ENCODE assay signal across 12 cellular contexts in genomic region chrX:120308558-120308957, GRCh38. TPM values are rescaled to one million over a fixed set of nuclear protein-coding genes. Genes with fewer than 3 reads are reported as not detected.
DNase-seq lines count a peak whose midpoint lies in the region; ATAC-seq and TF ChIP-seq lines count a peak whose summit lies in the region.
"Had no signal": no experiment of that assay in that cellular context is flagged by ENCODE, and none has a peak within 500 bp of the region (broad histone marks: within the 10 kb centered on the region; RNA-seq: fewer than 3 reads in every experiment).

No MANE protein-coding gene starts in this region.

- WGBS in hepatocyte (ENCODE audit: low lambda C conversion rate, missing lambda C conversion rate): 46% methylated on average over 11 of the region's 12 CpGs

- H3K27me3 ChIP-seq in NT2/D1 (ENCODE audit: insufficient read depth, insufficient read length) (peaks cover 29% of the 10 kb centered on the region), hepatocyte (peaks cover 21% of the 10 kb centered on the region)

- no peaks in the 10 kb centered on the region for H4K20me1 ChIP-seq in hepatocyte (ENCODE audit: insufficient read depth, poor library complexity, severe bottlenecking)
- H4K20me1 ChIP-seq: BLaER1 had no signal

- H3K36me3 ChIP-seq in NT2/D1 (ENCODE audit: insufficient read depth, insufficient read length, low read length) (no peaks in the 10 kb centered on the region), hepatocyte (replicated peaks; ENCODE audit: insufficient read depth, low read depth) (no peaks in the 10 kb centered on the region)
- H3K36me3 ChIP-seq: BLaER1 had no signal

- peak overlapping the region; percentile 51 for H3K4me3 ChIP-seq in NT2/D1 (ENCODE audit: insufficient read length, low read depth)
- H3K4me3 ChIP-seq in hepatocyte: no peak overlapping the region
- H3K4me3 ChIP-seq: GM23248 had no signal

- no peaks in the 10 kb centered on the region for H3K9me2 ChIP-seq in hepatocyte (replicated peaks; ENCODE audit: insufficient read depth)

- peaks cover 43% of the 10 kb centered on the region for H3K27me3 Mint-ChIP-seq in activated naive CD8-positive, alpha-beta T cell treated with anti-CD3 and anti-CD28 coated beads, Interleukin-2, amount 10 ng/mL, durations not matched to agents 7 days and 5 days
- H3K27me3 Mint-ChIP-seq in activated naive CD8-positive, alpha-beta T cell treated with anti-CD3 and anti-CD28 coated beads, Interleukin-2, amount 50 U/mL, for 24 hours: peaks cover 22% of the 10 kb centered on the region
- peaks cover 17 to 36% of the 10 kb centered on the region in 2 donors for H3K27me3 Mint-ChIP-seq in stimulated activated naive B cell treated with anti-CD40 and anti-IgM and Interleukin-4, amounts not matched to agents 10 μg/mL and 1 μg/mL and 100 μg/mL, for 72 hours

- H3K79me2 ChIP-seq in hepatocyte: no peaks in the 10 kb centered on the region

- H3K4me1 ChIP-seq in NT2/D1 (ENCODE audit: insufficient read depth, insufficient read length) (no peaks in the 10 kb centered on the region), hepatocyte (ENCODE audit: insufficient read depth) (no peaks in the 10 kb centered on the region)

- H2AFZ ChIP-seq in hepatocyte: no peak overlapping the region
- H2AFZ ChIP-seq: GM23248 had no signal

- H3K36me3 Mint-ChIP-seq in activated naive CD8-positive, alpha-beta T cell treated with anti-CD3 and anti-CD28 coated beads, Interleukin-2, amount 10 ng/mL, durations not matched to agents 7 days and 5 days: no peaks in the 10 kb centered on the region
- H3K36me3 Mint-ChIP-seq in activated naive CD8-positive, alpha-beta T cell treated with anti-CD3 and anti-CD28 coated beads, Interleukin-2, amount 50 U/mL, for 24 hours (ENCODE audit: low read depth): no peaks in the 10 kb centered on the region
- H3K36me3 Mint-ChIP-seq in stimulated activated naive B cell treated with anti-CD40 and anti-IgM and Interleukin-4, amounts not matched to agents 10 μg/mL and 1 μg/mL and 100 μg/mL, for 72 hours: peaks cover 1 to 5% of the 10 kb centered on the region in 2 donors

- no peak overlapping the region for H3K27ac Mint-ChIP-seq in activated naive CD8-positive, alpha-beta T cell treated with anti-CD3 and anti-CD28 coated beads, Interleukin-2, amount 10 ng/mL, durations not matched to agents 7 days and 5 days
- no peak overlapping the region for H3K27ac Mint-ChIP-seq in activated naive CD8-positive, alpha-beta T cell treated with anti-CD3 and anti-CD28 coated beads, Interleukin-2, amount 50 U/mL, for 24 hours
- no peak overlapping the region for H3K27ac Mint-ChIP-seq in stimulated activated naive B cell treated with anti-CD40 and anti-IgM and Interleukin-4, amounts not matched to agents 10 μg/mL and 1 μg/mL and 100 μg/mL, for 72 hours

- H3K9ac ChIP-seq in NT2/D1 (ENCODE audit: insufficient read length, low read depth): peak overlapping the region; percentile 74
- H3K9ac ChIP-seq: BLaER1, GM23248 had no signal

- DNase-seq in activated naive CD8-positive, alpha-beta T cell treated with anti-CD3 and anti-CD28 coated beads, Interleukin-2, amount 10 ng/mL, durations not matched to agents 7 days and 5 days: no peak
- no peak for DNase-seq in activated naive CD8-positive, alpha-beta T cell treated with anti-CD3 and anti-CD28 coated beads, Interleukin-2, amount 50 U/mL, for 24 hours
- DNase-seq in NT2/D1 (ENCODE audit: low read depth, low spot score) (peak; percentile 75), hepatocyte (ENCODE audit: low spot score) (peak; percentile 23), GDM1 (lab: John Stamatoyannopoulos, UW) (no peak)
- DNase-seq in stimulated activated naive B cell treated with anti-CD40 and anti-IgM and Interleukin-4, amounts not matched to agents 10 μg/mL and 1 μg/mL and 100 μg/mL, for 72 hours: no peak
- DNase-seq: activated gamma-delta T cell treated with Interleukin-2 at 50 U/mL for 16 hours, posterior cingulate gyrus had no signal

- POLR2A ChIA-PET in activated naive CD8-positive, alpha-beta T cell treated with anti-CD3 and anti-CD28 coated beads, Interleukin-2, amount 10 ng/mL, durations not matched to agents 7 days and 5 days (lab: Charles Lee): interaction anchor here (1.5 kb wide), 1 partner anchor 58 kb away, joined by 6 read pairs; the partner anchor contains the start of gene ZBTB33

- no peak for TF ChIP-seq CTCF in hepatocyte (IDR thresholded peaks at IDR 0.05; ENCODE audit: poor library complexity)

- no peaks in the 10 kb centered on the region for H3K9me3 ChIP-seq in NT2/D1 (ENCODE audit: insufficient read depth, low read length)
- no peaks in the 10 kb centered on the region for H3K9me3 ChIP-seq in hepatocyte (ENCODE audit: low read depth)

- no peaks in the 10 kb centered on the region for H3K9me3 Mint-ChIP-seq in activated naive CD8-positive, alpha-beta T cell treated with anti-CD3 and anti-CD28 coated beads, Interleukin-2, amount 10 ng/mL, durations not matched to agents 7 days and 5 days
- H3K9me3 Mint-ChIP-seq in activated naive CD8-positive, alpha-beta T cell treated with anti-CD3 and anti-CD28 coated beads, Interleukin-2, amount 50 U/mL, for 24 hours: no peaks in the 10 kb centered on the region
- peaks cover 0 to 4% of the 10 kb centered on the region in 2 donors for H3K9me3 Mint-ChIP-seq in stimulated activated naive B cell treated with anti-CD40 and anti-IgM and Interleukin-4, amounts not matched to agents 10 μg/mL and 1 μg/mL and 100 μg/mL, for 72 hours

- H3K4me3 Mint-ChIP-seq in activated naive CD8-positive, alpha-beta T cell treated with anti-CD3 and anti-CD28 coated beads, Interleukin-2, amount 10 ng/mL, durations not matched to agents 7 days and 5 days: peak overlapping the region; percentile 87
- no peak overlapping the region for H3K4me3 Mint-ChIP-seq in activated naive CD8-positive, alpha-beta T cell treated with anti-CD3 and anti-CD28 coated beads, Interleukin-2, amount 50 U/mL, for 24 hours
- H3K4me3 Mint-ChIP-seq in stimulated activated naive B cell treated with anti-CD40 and anti-IgM and Interleukin-4, amounts not matched to agents 10 μg/mL and 1 μg/mL and 100 μg/mL, for 72 hours: peak overlapping the region; percentile 83

- H3K4me2 ChIP-seq in hepatocyte: peak overlapping the region; percentile 87

- peaks cover 16% of the 10 kb centered on the region for H3K4me1 Mint-ChIP-seq in activated naive CD8-positive, alpha-beta T cell treated with anti-CD3 and anti-CD28 coated beads, Interleukin-2, amount 10 ng/mL, durations not matched to agents 7 days and 5 days
- peaks cover 19% of the 10 kb centered on the region for H3K4me1 Mint-ChIP-seq in activated naive CD8-positive, alpha-beta T cell treated with anti-CD3 and anti-CD28 coated beads, Interleukin-2, amount 50 U/mL, for 24 hours
- peaks cover 3 to 31% of the 10 kb centered on the region in 2 donors for H3K4me1 Mint-ChIP-seq in stimulated activated naive B cell treated with anti-CD40 and anti-IgM and Interleukin-4, amounts not matched to agents 10 μg/mL and 1 μg/mL and 100 μg/mL, for 72 hours

- ATAC-seq in activated naive CD8-positive, alpha-beta T cell treated with anti-CD3 and anti-CD28 coated beads, Interleukin-2, amount 10 ng/mL, durations not matched to agents 7 days and 5 days (ENCODE audit: low read depth): no peak
- ATAC-seq in activated naive CD8-positive, alpha-beta T cell treated with anti-CD3 and anti-CD28 coated beads, Interleukin-2, amount 50 U/mL, for 24 hours: no peak
- ATAC-seq in stimulated activated naive B cell treated with anti-CD40 and anti-IgM and Interleukin-4, amounts not matched to agents 10 μg/mL and 1 μg/mL and 100 μg/mL, for 72 hours (replicated peaks): peak in 1 of 2 donors; percentile 15
- ATAC-seq in HG02884 (IDR thresholded peaks at IDR 0.05; ENCODE audit: unreplicated experiment) (no peak), GM19351 (IDR thresholded peaks at IDR 0.05; ENCODE audit: unreplicated experiment) (no peak)

- no peak overlapping the region for H3K27ac ChIP-seq in hepatocyte
- H3K27ac ChIP-seq: BLaER1, GM23248 had no signal

RNA-seq across cellular contexts. Expression of gene TMEM255A, which starts 2.7 kb away (rescaled TPM):
- under 1 TPM; 0.14 to 0.34 TPM for total RNA-seq in activated naive CD8-positive, alpha-beta T cell treated with anti-CD3 and anti-CD28 coated beads, Interleukin-2, amount 10 ng/mL, durations not matched to agents 7 days and 5 days
- 0.44 and 0.77 TPM in 2 replicates for total RNA-seq in hepatocyte
- 0.68 and 2.2 TPM in 2 replicates for polyA plus RNA-seq in hepatocyte
- total RNA-seq: GM23248 had no signal
- polyA plus RNA-seq: GM23248 had no signal

RNA-seq across cellular contexts. Expression of gene ATP1B4, which starts 53.3 kb away (rescaled TPM):
- total RNA-seq in activated naive CD8-positive, alpha-beta T cell treated with anti-CD3 and anti-CD28 coated beads, Interleukin-2, amount 10 ng/mL, durations not matched to agents 7 days and 5 days: not detected
- total RNA-seq in hepatocyte: not detected in 2 replicates
- polyA plus RNA-seq in hepatocyte: not detected in 2 replicates
- total RNA-seq: GM23248 had no signal
- polyA plus RNA-seq: GM23248 had no signal

RNA-seq across cellular contexts. Expression of gene ZBTB33, which starts 57.9 kb away (rescaled TPM):
- 10 to 100 TPM; 19.0 to 21.1 TPM for total RNA-seq in activated naive CD8-positive, alpha-beta T cell treated with anti-CD3 and anti-CD28 coated beads, Interleukin-2, amount 10 ng/mL, durations not matched to agents 7 days and 5 days
- total RNA-seq in hepatocyte: 25.2 and 26.4 TPM in 2 replicates
- 3.8 and 5.5 TPM in 2 replicates for polyA plus RNA-seq in hepatocyte

Comparison
In these comparisons a context has a peak if more than half of its experiments do, and no peak if none do; other contexts are left out.
1. DNase-seq: peak in NT2/D1 (single experiment) and hepatocyte (single experiment); none in activated naive CD8-positive, alpha-beta T cell treated with anti-CD3 and anti-CD28 coated beads, Interleukin-2, amount 10 ng/mL, durations not matched to agents 7 days and 5 days (single experiment), activated naive CD8-positive, alpha-beta T cell treated with anti-CD3 and anti-CD28 coated beads, Interleukin-2, amount 50 U/mL, for 24 hours (single experiment), stimulated activated naive B cell treated with anti-CD40 and anti-IgM and Interleukin-4, amounts not matched to agents 10 μg/mL and 1 μg/mL and 100 μg/mL, for 72 hours (single experiment) and GDM1 (single experiment).